Comparison of ENCODE assay signal across 8 cellular contexts in the genomic region with DNA sequence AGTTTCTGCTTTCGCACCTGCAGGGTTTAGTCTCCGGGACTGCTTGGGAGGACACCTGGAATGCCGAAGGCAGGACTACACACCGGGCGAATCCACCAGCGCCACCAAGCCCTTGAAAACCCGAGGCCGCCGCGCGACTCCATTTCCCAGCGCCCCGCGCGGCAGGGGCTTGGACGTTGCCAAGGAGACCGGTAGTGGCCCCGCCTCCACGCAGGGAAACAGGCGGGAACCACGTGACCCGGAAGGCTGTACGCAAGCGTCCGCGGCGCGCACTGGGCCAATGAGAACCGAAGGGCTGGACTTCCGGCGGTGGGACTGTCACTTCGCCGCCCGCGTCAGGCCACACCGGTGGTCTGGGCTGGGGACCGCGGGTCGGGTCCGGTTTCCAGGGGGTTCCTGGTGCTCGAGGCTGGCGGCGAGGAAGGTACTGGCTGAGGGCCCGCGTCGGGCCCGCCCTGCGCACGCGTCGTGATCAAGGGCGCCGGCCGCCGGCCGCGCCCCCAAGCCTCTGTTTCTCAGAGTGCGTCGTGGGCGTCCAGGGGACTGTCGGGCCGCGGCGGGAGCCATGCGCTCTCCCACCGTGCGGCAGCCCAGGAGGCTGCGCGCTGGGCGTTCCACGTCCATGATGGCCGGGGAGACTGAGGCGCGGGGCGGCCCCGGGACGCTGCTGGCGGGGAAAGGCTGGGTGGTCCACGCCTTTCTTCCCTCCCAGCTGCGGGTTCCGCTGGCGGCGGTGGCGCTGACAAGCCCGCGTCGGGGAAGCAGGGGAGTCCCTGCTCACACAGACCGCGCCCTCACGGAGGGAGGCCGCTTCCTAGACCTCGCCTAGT. TPM values are rescaled to one million over a fixed set of nuclear protein-coding genes. Genes with fewer than 3 reads are reported as not detected.
DNase-seq lines count a peak whose midpoint lies in the region; TF ChIP-seq lines count a peak whose summit lies in the region.

A gene (plus strand): TSS at position 321 of the 830 bp plus-strand sequence. CDS start 2,106 bp downstream, outside the sequence.

- peak within 1 kb of the TSS; percentile 89 for H3K4me2 ChIP-seq in MM.1S (ENCODE audit: low read depth, low read length)
- peak within 1 kb of the TSS; percentile 79 for H3K4me2 ChIP-seq in neural progenitor cell

- H3K27me3 Mint-ChIP-seq in neural progenitor cell (ENCODE audit: insufficient read depth, low read depth) = peaks cover 2% of the 10 kb centered on the region

- in situ Hi-C loops in G401 (cut with HindIII; ENCODE audit: low sequenced_read_pairs) = no loop called here
- in situ Hi-C loops in HAP-1 (cut with MboI; ENCODE audit: low sequenced_read_pairs) = no loop called here

- H3K9me2 ChIP-seq in MM.1S (replicated peaks; ENCODE audit: insufficient read depth, low read length) = no peaks in the 10 kb centered on the region

- H3K4me1 ChIP-seq in HAP-1 (peaks cover 10% of the 10 kb centered on the region), MM.1S (ENCODE audit: low read length) (no peaks in the 10 kb centered on the region), neural progenitor cell (no peaks in the 10 kb centered on the region)

- H4K20me1 ChIP-seq in MM.1S (ENCODE audit: insufficient read depth, low read length) = no peaks in the 10 kb centered on the region
- H4K20me1 ChIP-seq in neural progenitor cell (ENCODE audit: low read depth) = peaks cover 9% of the 10 kb centered on the region

- peak within 1 kb of the TSS; percentile 78 for H3K4me3 ChIP-seq in HAP-1
- peak within 1 kb of the TSS; percentile 93 for H3K4me3 ChIP-seq in MM.1S (ENCODE audit: low read length)
- H3K4me3 ChIP-seq in fibroblast of villous mesenchyme (ENCODE audit: low read depth, low read length) = peak within 1 kb of the TSS; percentile 80
- H3K4me3 ChIP-seq in neural progenitor cell = peak within 1 kb of the TSS; percentile 80

- H3K9ac ChIP-seq in MM.1S (ENCODE audit: low read length) (peak within 1 kb of the TSS; percentile 93), neural progenitor cell (peak within 1 kb of the TSS; percentile 62)

- H3F3A ChIP-seq in MM.1S (ENCODE audit: insufficient read depth, low read length) (no peaks in the 10 kb centered on the region), neural progenitor cell (ENCODE audit: low read depth) (peaks cover 5% of the 10 kb centered on the region)

- peak within 1 kb of the TSS; percentile 53 for H3K27ac Mint-ChIP-seq in neural progenitor cell

- no peaks in the 10 kb centered on the region for H3K9me3 Mint-ChIP-seq in neural progenitor cell

- peak; percentile 98 for DNase-seq in G401 (ENCODE audit: low spot score)
- DNase-seq in HAP-1 (ENCODE audit: low spot score in 2 of 2) = peak; percentile 95 to 99
- peak; percentile 98 for DNase-seq in MM.1S
- peak; percentile 57 for DNase-seq in SIG-M5 (lab: John Stamatoyannopoulos, UW)
- peak; percentile 95 for DNase-seq in activated gamma-delta T cell (lab: John Stamatoyannopoulos, UW)
- peak; percentile 96 for DNase-seq in fibroblast of villous mesenchyme (ENCODE audit: low read depth)
- peak; percentile 100 for DNase-seq in neural progenitor cell (ENCODE audit: low spot score)
- peak; percentile 92 for DNase-seq in stromal cell of bone marrow (ENCODE audit: low read depth)

- H3K9me3 ChIP-seq in HAP-1 = no peaks in the 10 kb centered on the region
- no peaks in the 10 kb centered on the region for H3K9me3 ChIP-seq in MM.1S (replicated peaks; ENCODE audit: insufficient read depth, low read length)
- no peaks in the 10 kb centered on the region for H3K9me3 ChIP-seq in neural progenitor cell (ENCODE audit: low read depth)

- H2AFZ ChIP-seq in MM.1S (ENCODE audit: low read length) (peak within 1 kb of the TSS; percentile 91), neural progenitor cell (replicated peaks) (peak within 1 kb of the TSS; percentile 75)

- H3K27me3 ChIP-seq in HAP-1 (ENCODE audit: low read depth) (no peaks in the 10 kb centered on the region), MM.1S (replicated peaks; ENCODE audit: insufficient read depth, low read length) (no peaks in the 10 kb centered on the region; the same call in 1 of the 2 replicates), neural progenitor cell (peaks cover 12% of the 10 kb centered on the region)

- H3K79me2 ChIP-seq in MM.1S (ENCODE audit: low read length) (peaks cover 26% of the 10 kb centered on the region), neural progenitor cell (ENCODE audit: low read depth) (peaks cover 9% of the 10 kb centered on the region)

- TF ChIP-seq CTCF in MM.1S (IDR thresholded peaks at IDR 0.05; ENCODE audit: low read length) = no peak
- TF ChIP-seq CTCF in fibroblast of villous mesenchyme (IDR thresholded peaks at IDR 0.05; ENCODE audit: insufficient read depth, low read depth, low read length) = no peak
- TF ChIP-seq CTCF in neural progenitor cell (IDR thresholded peaks at IDR 0.05) = no peak

- peak within 1 kb of the TSS; percentile 85 for H3K4me3 Mint-ChIP-seq in neural progenitor cell

- H3K36me3 ChIP-seq in HAP-1 (replicated peaks) = peaks cover 5% of the 10 kb centered on the region
- 0 out of 2 replicates have a peak, but pooled peaks cover 3% of the 10 kb centered on the region for H3K36me3 ChIP-seq in MM.1S (replicated peaks; ENCODE audit: insufficient read depth, low read length)
- H3K36me3 ChIP-seq in neural progenitor cell = no peaks in the 10 kb centered on the region

- no peaks in the 10 kb centered on the region for H3K36me3 Mint-ChIP-seq in neural progenitor cell

- H3K4me1 Mint-ChIP-seq in neural progenitor cell = peaks cover 19% of the 10 kb centered on the region

- H3K27ac ChIP-seq in MM.1S (ENCODE audit: low read length) (peak within 1 kb of the TSS; percentile 57; the same call in 1 of the 2 replicates), neural progenitor cell (peak within 1 kb of the TSS; percentile 76)

RNA-seq across cellular contexts. Expression of the gene that starts here (rescaled TPM):
- total RNA-seq in G401 (2014; rRNA removed; shearing (Covaris generic)) = 10.8 and 11.6 TPM in 2 replicates
- 16.8 and 17.4 TPM in 2 replicates for total RNA-seq in fibroblast of villous mesenchyme
- 4.2 and 14.8 TPM in 2 replicates for total RNA-seq in neural progenitor cell (ENCODE audit: low replicate concordance)

Comparison
In these comparisons a context has a peak if more than half of its experiments do, and no peak if none do; other contexts are left out.
1. Peak in every context shown above with its lines: DNase-seq, H3K4me3 ChIP-seq and H3K27ac ChIP-seq.